8 cellular contexts compared by ENCODE assay signal in genomic region chr10:91907914-91908357, GRCh38. TPM values are rescaled to one million over a fixed set of nuclear protein-coding genes. Genes with fewer than 3 reads are reported as not detected.
DNase-seq lines count a peak whose midpoint lies in the region; ATAC-seq and TF ChIP-seq lines count a peak whose summit lies in the region.

No MANE protein-coding gene starts in this region.

- H3K9me2 ChIP-seq in neural cell (ENCODE audit: insufficient read depth, low read length): no peaks in the 10 kb centered on the region

- peak overlapping the region; percentile 74 for H3K9ac ChIP-seq in neural cell (ENCODE audit: low read length)

- no peaks in the 10 kb centered on the region for H3K36me3 ChIP-seq in esophagus (ENCODE audit: control insufficient read depth in 2 of 2, insufficient read depth in 2 of 2, low read length in 1 of 2)
- no peaks in the 10 kb centered on the region for H3K36me3 ChIP-seq in neural cell (ENCODE audit: insufficient read depth, low read length)

- no peaks in the 10 kb centered on the region for H3K4me1 ChIP-seq in esophagus (ENCODE audit: control insufficient read depth in 2 of 2, insufficient read depth in 2 of 2, low read length in 1 of 2)

- TF ChIP-seq CTCF in neural cell (IDR thresholded peaks at IDR 0.05; ENCODE audit: poor library complexity, severe bottlenecking): no peak

- H3K9me3 Mint-ChIP-seq in activated CD4-positive, alpha-beta T cell treated with anti-CD3 and anti-CD28 coated beads, Interleukin-2, amount 10 ng/mL, durations not matched to agents 24 days and 14 days: no peaks in the 10 kb centered on the region

- peaks cover 19% of the 10 kb centered on the region for H3K36me3 Mint-ChIP-seq in activated CD4-positive, alpha-beta T cell treated with anti-CD3 and anti-CD28 coated beads, Interleukin-2, amount 10 ng/mL, durations not matched to agents 24 days and 14 days (ENCODE audit: low read depth)

- no peaks in the 10 kb centered on the region for H4K20me1 ChIP-seq in neural cell (ENCODE audit: insufficient read depth)

- 3% methylated on average over 20 of the region's 20 CpGs for WGBS in esophagus, 2 donors

- peaks cover 18% of the 10 kb centered on the region for H3K79me2 ChIP-seq in neural cell (replicated peaks; ENCODE audit: insufficient read depth, low read length)

- DNase-seq in activated CD4-positive, alpha-beta T cell treated with anti-CD3 and anti-CD28 coated beads, Interleukin-2, amount 10 ng/mL, durations not matched to agents 24 days and 14 days: no peak
- no peak for DNase-seq in activated CD4-positive, alpha-beta T cell treated with anti-CD3 and anti-CD28 coated beads for 4 hours
- DNase-seq in RKO (ENCODE audit: low spot score): peak; percentile 29
- no peak for DNase-seq in NCI-H226
- no peak for DNase-seq in NCI-H2171 treated with DMSO at 0.1 percent for 48 hours (lab: John Stamatoyannopoulos, UW)

- peaks cover 5% of the 10 kb centered on the region for H3K27me3 Mint-ChIP-seq in activated CD4-positive, alpha-beta T cell treated with anti-CD3 and anti-CD28 coated beads, Interleukin-2, amount 10 ng/mL, durations not matched to agents 24 days and 14 days

- H3K4me2 ChIP-seq in neural cell (ENCODE audit: low read length): peak overlapping the region; percentile 70

- intact Hi-C loops in activated CD4-positive, alpha-beta T cell treated with anti-CD3 and anti-CD28 coated beads, Interleukin-2, amount 10 ng/mL, durations not matched to agents 24 days and 14 days (cut with micrococcal nuclease): loop anchor here (1.0 to 2.0 kb wide), 2 partner anchors 15 to 111 kb away; partner anchors contain the start of gene BTAF1

- no peaks in the 10 kb centered on the region for H3K9me3 ChIP-seq in esophagus (ENCODE audit: control insufficient read depth in 2 of 2, insufficient read depth in 1 of 2, low read depth in 1 of 2, low read length in 1 of 2)
- no peaks in the 10 kb centered on the region for H3K9me3 ChIP-seq in neural cell (ENCODE audit: low read length)

- no peak for TF ChIP-seq EP300 in neural cell (conservative IDR thresholded peaks at IDR 0.05; ENCODE audit: poor library complexity, severe bottlenecking)

- H2AFZ ChIP-seq in neural cell (ENCODE audit: low read depth, low read length): peak overlapping the region; percentile 46

- no peak for TF ChIP-seq RAD21 in neural cell (conservative IDR thresholded peaks at IDR 0.05)

- peak overlapping the region in 1 of 2 donors; percentile 26 for H3K27ac ChIP-seq in esophagus (ENCODE audit: low read depth in 2 of 2, low read length in 1 of 2)
- peak overlapping the region; percentile 76 for H3K27ac ChIP-seq in neural cell (ENCODE audit: low read length)

- H3K4me1 Mint-ChIP-seq in activated CD4-positive, alpha-beta T cell treated with anti-CD3 and anti-CD28 coated beads, Interleukin-2, amount 10 ng/mL, durations not matched to agents 24 days and 14 days: peaks cover 15% of the 10 kb centered on the region

- no peak for ATAC-seq in GM18907 (IDR thresholded peaks at IDR 0.05; ENCODE audit: unreplicated experiment)

- H3K4me3 ChIP-seq in esophagus (ENCODE audit: low read depth in 1 of 2, low read length in 2 of 2): peak overlapping the region; percentile 67 to 79
- peak overlapping the region; percentile 84 for H3K4me3 ChIP-seq in neural cell (ENCODE audit: low read length)

- no peaks in the 10 kb centered on the region for H3K27me3 ChIP-seq in esophagus (ENCODE audit: control insufficient read depth in 1 of 2, insufficient read depth in 2 of 2, low read length in 2 of 2)
- H3K27me3 ChIP-seq in neural cell (ENCODE audit: insufficient read depth, low read depth, low read length): no peaks in the 10 kb centered on the region

- H3K27ac Mint-ChIP-seq in activated CD4-positive, alpha-beta T cell treated with anti-CD3 and anti-CD28 coated beads, Interleukin-2, amount 10 ng/mL, durations not matched to agents 24 days and 14 days: peak overlapping the region; percentile 88

- peak overlapping the region; percentile 95 for H3K4me3 Mint-ChIP-seq in activated CD4-positive, alpha-beta T cell treated with anti-CD3 and anti-CD28 coated beads, Interleukin-2, amount 10 ng/mL, durations not matched to agents 24 days and 14 days

- peaks cover 2% of the 10 kb centered on the region for H3F3A ChIP-seq in neural cell (ENCODE audit: insufficient read depth, low read length, poor library complexity, severe bottlenecking)

TF ChIP-seq in neural cell, 6 proteins besides CTCF, POLR2A, EP300 and RAD21:
- no peak for TF ChIP-seq SMC3 (conservative IDR thresholded peaks at IDR 0.05; ENCODE audit: poor library complexity)
- TF ChIP-seq REST (IDR thresholded peaks at IDR 0.05; ENCODE audit: borderline replicate concordance): no peak
- no peak for TF ChIP-seq MXI1 (conservative IDR thresholded peaks at IDR 0.05; ENCODE audit: poor library complexity, severe bottlenecking)
- no peak for TF ChIP-seq TAF1 (IDR thresholded peaks at IDR 0.05; ENCODE audit: low read depth)
- no peak for TF ChIP-seq EZH2 (IDR thresholded peaks at IDR 0.05; ENCODE audit: borderline replicate concordance, insufficient read depth, low read length, poor library complexity, severe bottlenecking)
- TF ChIP-seq POLR2AphosphoS5 (IDR thresholded peaks at IDR 0.05): no peak

RNA-seq across cellular contexts. Expression of gene FGFBP3, which starts 1.4 kb away (rescaled TPM):
- total RNA-seq in activated CD4-positive, alpha-beta T cell treated with anti-CD3 and anti-CD28 coated beads, Interleukin-2, amount 10 ng/mL, durations not matched to agents 24 days and 14 days: 2.5 and 2.7 TPM in 2 replicates
- polyA plus RNA-seq in esophagus (under 1 TPM; 0.74 to 0.84 TPM), neural cell (35.9 and 39.5 TPM in 2 replicates)
- 17.3 and 20.1 TPM in 2 replicates for polyA minus RNA-seq in neural cell

RNA-seq across cellular contexts. Expression of gene BTAF1, which starts 15.6 kb away (rescaled TPM):
- total RNA-seq in activated CD4-positive, alpha-beta T cell treated with anti-CD3 and anti-CD28 coated beads, Interleukin-2, amount 10 ng/mL, durations not matched to agents 24 days and 14 days: 63.9 and 67.1 TPM in 2 replicates
- polyA plus RNA-seq in esophagus (10 to 100 TPM; 12.9 to 13.2 TPM), neural cell (64.3 and 69.4 TPM in 2 replicates)
- 99.3 and 102 TPM in 2 replicates for polyA minus RNA-seq in neural cell

Comparison
In these comparisons a context has a peak if more than half of its experiments do, and no peak if none do; other contexts are left out.
1. RNA of gene FGFBP3, which starts 1.4 kb away (polyA plus RNA-seq): 35.9 to 39.5 TPM in neural cell; 0.74 to 0.84 TPM in esophagus; every median in the first group is over 10 times any median in the second.